ENCODE assay signal across 1 cellular context in genomic region chr16:84423416-84423837, GRCh38.
TF ChIP-seq lines count a peak whose summit lies in the region.

No MANE protein-coding gene starts in this region.

TF ChIP-seq in K562, 482 proteins besides CTCF, POLR2A, EP300 and RAD21 (continued from another document and continues in another):
- peak; percentile 85 for TF ChIP-seq ZBTB40 (IDR thresholded peaks at IDR 0.05)
- TF ChIP-seq ZBTB40 (CRISPR knock-in tag; IDR thresholded peaks at IDR 0.05): no peak
- no peak for TF ChIP-seq KDM2B (CRISPR knock-in tag; IDR thresholded peaks at IDR 0.05)
- TF ChIP-seq FOXA3 (CRISPR knock-in tag; conservative IDR thresholded peaks at IDR 0.05 in 1 of 2, IDR thresholded peaks at IDR 0.05 in 1 of 2): no peak
- TF ChIP-seq KDM5B (IDR thresholded peaks at IDR 0.05; ENCODE audit: insufficient replicate concordance, low read depth, low read length): peak; percentile 32
- peak; percentile 73 for TF ChIP-seq ZNF175 (CRISPR knock-in tag; IDR thresholded peaks at IDR 0.05; ENCODE audit: low read depth)
- peak; percentile 25; the same call in 1 of the 2 replicates for TF ChIP-seq TFAP4 (CRISPR knock-in tag; IDR thresholded peaks at IDR 0.05; ENCODE audit: borderline replicate concordance)
- TF ChIP-seq BCOR (IDR thresholded peaks at IDR 0.05): no peak
- TF ChIP-seq MEF2D (tag; conservative IDR thresholded peaks at IDR 0.05; ENCODE audit: low read depth): peak; percentile 56; the same call in 1 of the 2 replicates
- no peak for TF ChIP-seq TRIM28 (IDR thresholded peaks at IDR 0.05)
- TF ChIP-seq FOSL1 (tag; conservative IDR thresholded peaks at IDR 0.05): peak; percentile 35; the same call in 1 of the 2 replicates
- peak; percentile 88 for TF ChIP-seq GABPA (tag; conservative IDR thresholded peaks at IDR 0.05; ENCODE audit: low read depth)
- peak in 1 of 2 experiments; percentile 81 for TF ChIP-seq AFF1 (IDR thresholded peaks at IDR 0.05; ENCODE audit: low read depth in 1 of 2, partially characterized antibody in 2 of 2)
- no peak for TF ChIP-seq ZC3H11A (IDR thresholded peaks at IDR 0.05; ENCODE audit: low read depth, low read length)
- TF ChIP-seq ZNF696 (CRISPR knock-in tag; conservative IDR thresholded peaks at IDR 0.05): no peak
- TF ChIP-seq SMAD3 (CRISPR knock-in tag; conservative IDR thresholded peaks at IDR 0.05): peak; percentile 67; the same call in 1 of the 2 replicates
- peak; percentile 87 for TF ChIP-seq DDX20 (tag; IDR thresholded peaks at IDR 0.05; ENCODE audit: low read depth)
- TF ChIP-seq SMAD2 (IDR thresholded peaks at IDR 0.05; ENCODE audit: low read depth, low read length): no peak
- TF ChIP-seq USF2 (CRISPR knock-in tag; IDR thresholded peaks at IDR 0.05): peak; percentile 98
- TF ChIP-seq ARNT (IDR thresholded peaks at IDR 0.05): 0 out of 4 replicates have a peak, but pooled peaks of 1 of the 2 experiments have one; percentile 42
- no peak for TF ChIP-seq POLR2AphosphoS5 (IDR thresholded peaks at IDR 0.05; ENCODE audit: control insufficient read depth, insufficient read depth, low read depth, low read length)
- no peak for TF ChIP-seq CSDE1 (IDR thresholded peaks at IDR 0.05)
- TF ChIP-seq KLF6 (CRISPR knock-in tag; IDR thresholded peaks at IDR 0.05; ENCODE audit: borderline replicate concordance): peak; percentile 65; the same call in 1 of the 2 replicates
- peak; percentile 81 for TF ChIP-seq MBD2 (IDR thresholded peaks at IDR 0.05; ENCODE audit: borderline replicate concordance, low read depth)
- no peak for TF ChIP-seq EGR1 (conservative IDR thresholded peaks at IDR 0.05)
- no peak for TF ChIP-seq MTA3 (IDR thresholded peaks at IDR 0.05; ENCODE audit: borderline replicate concordance)
- TF ChIP-seq ZNF311 (CRISPR knock-in tag; IDR thresholded peaks at IDR 0.05): peak; percentile 68; the same call in 1 of the 2 replicates
- no peak for TF ChIP-seq ZNF280A (IDR thresholded peaks at IDR 0.05; ENCODE audit: low read depth, partially characterized antibody)
- TF ChIP-seq RUNX1 (IDR thresholded peaks at IDR 0.05; ENCODE audit: low read depth): no peak
- 0 out of 2 replicates have a peak, but pooled peaks have one; percentile 20 for TF ChIP-seq ETV1 (tag; conservative IDR thresholded peaks at IDR 0.05; ENCODE audit: low read depth)
- no peak for TF ChIP-seq TCF3 (CRISPR knock-in tag; IDR thresholded peaks at IDR 0.05)
- TF ChIP-seq PBX2 (CRISPR knock-in tag; IDR thresholded peaks at IDR 0.05; ENCODE audit: low read depth): no peak
- peak; percentile 24; the same call in 1 of the 2 replicates for TF ChIP-seq PBX2 (tag; conservative IDR thresholded peaks at IDR 0.05; ENCODE audit: low read depth)
- TF ChIP-seq DMBX1 (CRISPR knock-in tag; IDR thresholded peaks at IDR 0.05; ENCODE audit: borderline replicate concordance): peak; percentile 90
- peak; percentile 74 for TF ChIP-seq ZBTB9 (CRISPR knock-in tag; IDR thresholded peaks at IDR 0.05)
- TF ChIP-seq TRIM25 (IDR thresholded peaks at IDR 0.05; ENCODE audit: borderline replicate concordance): no peak
